In genomic region chr16:88073201-88073721, GRCh38 we compare ENCODE assay signal across 1 cellular context.
TF ChIP-seq lines count a peak whose summit lies in the region.

No MANE protein-coding gene starts in this region.

TF ChIP-seq in K562, 482 proteins besides CTCF, POLR2A, EP300 and RAD21 (continued from another document):
- TF ChIP-seq ZBTB33 (CRISPR knock-in tag; IDR thresholded peaks at IDR 0.05), result 0 out of 2 replicates have a peak, but pooled peaks have one; percentile 16
